8 cellular contexts compared by ENCODE assay signal in the genomic region with DNA sequence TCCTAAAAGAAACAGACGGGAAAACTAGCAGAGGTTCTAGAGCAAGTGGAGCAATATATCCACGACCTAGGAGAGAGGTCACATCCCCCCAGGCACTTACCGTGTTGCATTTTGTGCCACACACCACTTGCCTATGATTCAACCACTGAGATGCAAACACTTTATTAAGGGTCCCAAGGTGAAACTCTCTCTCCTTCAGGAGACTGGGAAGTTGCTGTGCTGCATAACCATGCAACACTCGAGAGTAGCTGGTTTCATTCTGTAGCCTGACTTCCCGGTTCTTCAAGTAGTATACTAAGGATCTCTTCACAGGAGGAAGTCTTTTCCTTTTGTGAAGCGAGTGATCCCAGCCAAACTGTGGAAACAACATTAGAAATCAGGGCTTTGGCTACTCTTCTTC. TPM values are rescaled to one million over a fixed set of nuclear protein-coding genes. Genes with fewer than 3 reads are reported as not detected.
DNase-seq lines count a peak whose midpoint lies in the region; ATAC-seq and TF ChIP-seq lines count a peak whose summit lies in the region.

No MANE protein-coding gene starts in this region.

- no peaks in the 10 kb centered on the region for H3K9me2 ChIP-seq in MM.1S (replicated peaks; ENCODE audit: insufficient read depth, low read length)

- H3K4me1 Mint-ChIP-seq in Calu3 (ENCODE audit: low read depth, unreplicated experiment) (peaks cover 34% of the 10 kb centered on the region), neural progenitor cell (peaks cover 33% of the 10 kb centered on the region)

- H2AFZ ChIP-seq in MM.1S (ENCODE audit: low read length) (no peak overlapping the region), neural progenitor cell (replicated peaks) (no peak overlapping the region)

- H3K36me3 Mint-ChIP-seq in Calu3 (ENCODE audit: insufficient read depth, unreplicated experiment) (peaks cover 43% of the 10 kb centered on the region), neural progenitor cell (peaks cover 19% of the 10 kb centered on the region)

- H3K27me3 ChIP-seq in MM.1S (replicated peaks; ENCODE audit: insufficient read depth, low read length) (no peaks in the 10 kb centered on the region), dorsolateral prefrontal cortex (no peaks in the 10 kb centered on the region), neural progenitor cell (no peaks in the 10 kb centered on the region)

- DNase-seq in Calu3 (no peak), MM.1S (no peak), dorsolateral prefrontal cortex (no peak), neural progenitor cell (ENCODE audit: low spot score) (no peak), head of caudate nucleus (no peak), NCI-H524 treated with DMSO at 0.1 percent for 48 hours (lab: John Stamatoyannopoulos, UW) (no peak)
- no peak for DNase-seq in stimulated activated CD4-positive, alpha-beta T cell treated with anti-CD3 and anti-CD28 coated beads, Interleukin-1b, Interleukin-23, amount 100 ng/mL, for 48 hours

- H4K20me1 ChIP-seq in MM.1S (ENCODE audit: insufficient read depth, low read length): no peaks in the 10 kb centered on the region
- H4K20me1 ChIP-seq in neural progenitor cell (ENCODE audit: low read depth): peaks cover 24% of the 10 kb centered on the region

- H3K27me3 Mint-ChIP-seq in Calu3 (ENCODE audit: unreplicated experiment) (no peaks in the 10 kb centered on the region), neural progenitor cell (ENCODE audit: insufficient read depth, low read depth) (peaks cover 5% of the 10 kb centered on the region)

- CTCF ChIA-PET in Calu3 (lab: Charles Lee): interaction anchor here (0.5 kb wide), 1 partner anchor 64 kb away, joined by 3 read pairs; no protein-coding TSS in a partner anchor

- H3K4me2 ChIP-seq in MM.1S (ENCODE audit: low read depth, low read length) (peak overlapping the region; percentile 82), neural progenitor cell (peak overlapping the region; percentile 95)

- H3K4me3 ChIP-seq in MM.1S (ENCODE audit: low read length): peak overlapping the region; percentile 86
- peak overlapping the region in 58 of 59 donors; percentile 21 to 100 (median 93) for H3K4me3 ChIP-seq in dorsolateral prefrontal cortex
- peak overlapping the region; percentile 87 for H3K4me3 ChIP-seq in neural progenitor cell

- H3K4me3 Mint-ChIP-seq in Calu3 (ENCODE audit: low read depth, unreplicated experiment) (peak overlapping the region; percentile 86), neural progenitor cell (peak overlapping the region; percentile 98)

- H3K27ac Mint-ChIP-seq in Calu3 (ENCODE audit: unreplicated experiment) (peak overlapping the region; percentile 40), neural progenitor cell (peak overlapping the region; percentile 98)

- H3K9me3 Mint-ChIP-seq in Calu3 (ENCODE audit: low read depth, unreplicated experiment) (no peaks in the 10 kb centered on the region), neural progenitor cell (no peaks in the 10 kb centered on the region)

- TF ChIP-seq CTCF in Calu3 (IDR thresholded peaks at IDR 0.05; ENCODE audit: unreplicated experiment) (no peak), MM.1S (IDR thresholded peaks at IDR 0.05; ENCODE audit: low read length) (no peak), dorsolateral prefrontal cortex (IDR thresholded peaks at IDR 0.05 in 54 of 56, conservative IDR thresholded peaks at IDR 0.05 in 2 of 56; ENCODE audit: low read depth in 1 of 56, partially characterized antibody in 56 of 56) (no peak), neural progenitor cell (IDR thresholded peaks at IDR 0.05) (no peak)

- H3K79me2 ChIP-seq in MM.1S (ENCODE audit: low read length): peaks cover 64% of the 10 kb centered on the region
- peaks cover 64% of the 10 kb centered on the region for H3K79me2 ChIP-seq in neural progenitor cell (ENCODE audit: low read depth)

- intact Hi-C loops in Calu3 (cut with micrococcal nuclease; ENCODE audit: unreplicated experiment) (loop anchor here (10.0 kb wide), 1 partner anchor 60 kb away; no protein-coding TSS in a partner anchor), dorsolateral prefrontal cortex (cut with DNase I) (loop anchor here (5.0 kb wide), 3 partner anchors 43 to 202 kb away; a partner anchor contains a TSS), head of caudate nucleus (cut with DNase I) (loop anchor here (5.0 kb wide), 2 partner anchors 52 to 78 kb away; a partner anchor contains a TSS)

- H3K4me1 ChIP-seq in MM.1S (ENCODE audit: low read length) (peaks cover 24% of the 10 kb centered on the region), neural progenitor cell (peaks cover 19% of the 10 kb centered on the region)

- ATAC-seq in HG03442 (IDR thresholded peaks at IDR 0.05; ENCODE audit: unreplicated experiment): no peak

- H3K36me3 ChIP-seq in MM.1S (replicated peaks; ENCODE audit: insufficient read depth, low read length) (0 out of 2 replicates have a peak, but pooled peaks cover 4% of the 10 kb centered on the region), neural progenitor cell (peaks cover 12% of the 10 kb centered on the region)

- H3K27ac ChIP-seq in MM.1S (ENCODE audit: low read length): peak overlapping the region; percentile 79; the same call in 1 of the 2 replicates
- peak overlapping the region in 11 of 59 donors; percentile 2 to 96 (median 92) for H3K27ac ChIP-seq in dorsolateral prefrontal cortex
- no peak overlapping the region for H3K27ac ChIP-seq in neural progenitor cell

- H3K9me3 ChIP-seq in MM.1S (replicated peaks; ENCODE audit: insufficient read depth, low read length): no peaks in the 10 kb centered on the region
- no peaks in the 10 kb centered on the region for H3K9me3 ChIP-seq in neural progenitor cell (ENCODE audit: low read depth)

- no TSS peak for BruUV-seq in Calu3 (replicated peaks; lab: Mats Ljungman, UMichigan)

- H3K9ac ChIP-seq in MM.1S (ENCODE audit: low read length): peak overlapping the region; percentile 82; the same call in 1 of the 2 replicates
- peak overlapping the region; percentile 73 for H3K9ac ChIP-seq in neural progenitor cell

- peaks cover 26% of the 10 kb centered on the region for H3F3A ChIP-seq in MM.1S (ENCODE audit: insufficient read depth, low read length)
- H3F3A ChIP-seq in neural progenitor cell (ENCODE audit: low read depth): peaks cover 8% of the 10 kb centered on the region

RNA-seq across cellular contexts. Expression of a gene that starts 1.6 kb away (rescaled TPM):
- total RNA-seq in Calu3 (2022): 20.8 and 24.4 TPM in 2 replicates
- total RNA-seq in dorsolateral prefrontal cortex: 10 to 100 TPM; 13.2 to 29.5 (median 19.8) TPM
- total RNA-seq in neural progenitor cell (ENCODE audit: low replicate concordance): 37.6 and 41.0 TPM in 2 replicates

RNA-seq across cellular contexts. Expression of a gene that starts 53.9 kb away (rescaled TPM):
- total RNA-seq in Calu3 (2022) (29.4 and 30.7 TPM in 2 replicates), dorsolateral prefrontal cortex (10 to 100 TPM; 48.3 to 81.3 (median 63.1) TPM), neural progenitor cell (ENCODE audit: low replicate concordance) (21.7 and 24.0 TPM in 2 replicates)
